Comparison of ENCODE assay signal across 1 cellular context in genomic region chr1:200911361-200911760, GRCh38.
TF ChIP-seq lines count a peak whose summit lies in the region.

No MANE protein-coding gene starts in this region.

TF ChIP-seq in H1, 55 proteins besides CTCF, POLR2A, EP300 and RAD21:
- TF ChIP-seq ATF3 (IDR thresholded peaks at IDR 0.05; ENCODE audit: insufficient read depth, low read depth, low read length) (no peak), RFX5 (IDR thresholded peaks at IDR 0.05; ENCODE audit: borderline replicate concordance, low read depth, low read length) (no peak), CBX8 (IDR thresholded peaks at IDR 0.05; ENCODE audit: borderline replicate concordance, low read depth, low read length) (no peak), SP4 (IDR thresholded peaks at IDR 0.05; ENCODE audit: low read length) (no peak), BACH1 (IDR thresholded peaks at IDR 0.05; ENCODE audit: low read length) (no peak), ATF2 (IDR thresholded peaks at IDR 0.05; ENCODE audit: low read length) (no peak), HDAC6 (IDR thresholded peaks at IDR 0.05; ENCODE audit: low read depth, low read length) (no peak), USF2 (IDR thresholded peaks at IDR 0.05; ENCODE audit: low read length) (no peak), SP1 (IDR thresholded peaks at IDR 0.05; ENCODE audit: low read depth, low read length) (no peak), TBP (IDR thresholded peaks at IDR 0.05; ENCODE audit: low read depth, low read length) (no peak), TAF1 (IDR thresholded peaks at IDR 0.05; ENCODE audit: low read depth, low read length) (no peak)
TF ChIP-seq in H1: peak in this region for 0.
